In the genomic region with DNA sequence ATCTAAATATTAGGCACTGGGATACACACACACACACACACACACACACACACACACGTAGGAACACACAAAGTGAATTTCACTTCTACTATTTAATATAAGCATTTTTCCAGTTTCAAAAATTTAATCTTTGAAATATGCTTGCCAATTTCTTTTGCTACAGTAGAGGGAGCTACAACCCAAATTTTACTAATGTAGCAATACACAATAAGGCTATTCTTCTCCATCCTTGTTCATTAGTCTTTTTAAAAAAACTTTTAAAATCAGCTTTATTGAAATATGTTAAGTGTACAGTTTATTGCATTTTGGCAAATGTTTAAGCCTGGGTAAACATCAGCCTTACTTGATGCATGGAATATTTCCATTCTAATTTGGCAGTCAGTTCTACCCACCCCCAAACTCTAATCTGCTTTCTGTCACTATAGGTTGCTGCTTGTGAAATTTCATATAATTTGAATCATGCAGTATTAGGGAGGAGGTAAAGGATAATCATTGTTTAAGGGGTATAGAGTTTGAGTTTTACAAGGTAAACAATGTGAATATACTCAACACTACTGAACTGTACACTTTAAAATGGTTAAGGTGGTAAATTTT, we compare ENCODE assay signal across 8 cellular contexts.
DNase-seq lines count a peak whose midpoint lies in the region; ATAC-seq and TF ChIP-seq lines count a peak whose summit lies in the region.

No MANE protein-coding gene starts in this region.

- WGBS in spleen, 5 donors, result 5 to 20% (median 11%) methylated on average over 1 of the region's 1 CpG

- peak; percentile 26 for DNase-seq in A673 (ENCODE audit: low spot score)
- peak in 1 of 2 donors; percentile 42 for DNase-seq in foreskin fibroblast
- DNase-seq in spleen, result no peak
- no peak for DNase-seq in ureter (ENCODE audit: low spot score)

- H3K4me3 ChIP-seq in A673 (ENCODE audit: low read depth, low read length, poor library complexity, severe bottlenecking) (no peak overlapping the region), foreskin fibroblast (ENCODE audit: low read depth in 1 of 2, low read length in 2 of 2) (no peak overlapping the region), spleen (no peak overlapping the region)

- peak; percentile 65 for ATAC-seq in SK-N-SH treated with all-trans-retinoic acid at 6 μM for 48 hours
- no peak for ATAC-seq in GM18870 (IDR thresholded peaks at IDR 0.05; ENCODE audit: unreplicated experiment)
- ATAC-seq in HG02610 (IDR thresholded peaks at IDR 0.05; ENCODE audit: unreplicated experiment), result no peak

- H3K36me3 ChIP-seq in A673 (ENCODE audit: insufficient read depth, low read length, poor library complexity, severe bottlenecking) (no peaks in the 10 kb centered on the region), spleen (peaks cover 0 to 32% (median 6%) of the 10 kb centered on the region in 6 donors)

- no peaks in the 10 kb centered on the region for H3K4me1 ChIP-seq in A673 (ENCODE audit: insufficient read depth, low read length, poor library complexity, severe bottlenecking)
- no peaks in the 10 kb centered on the region for H3K4me1 ChIP-seq in spleen

- CTCF ChIA-PET in A673 (lab: Charles Lee), result interaction anchor here (0.6 to 1.0 kb wide), 8 partner anchors 11 to 780 kb away, joined by 3 to 6 read pairs (median 4); no protein-coding TSS in a partner anchor

- POLR2A ChIA-PET in A673 (lab: Charles Lee; ENCODE audit: low non-redundant PET), result interaction anchor here (0.6 kb wide), 2 partner anchors 188 to 386 kb away, joined by 5 to 6 read pairs; no protein-coding TSS in a partner anchor

- H3K9me3 ChIP-seq in A673 (ENCODE audit: low read depth, low read length, poor library complexity, severe bottlenecking), result no peaks in the 10 kb centered on the region
- H3K9me3 ChIP-seq in spleen, result no peaks in the 10 kb centered on the region

- no TSS peak for BruUV-seq in A673 (replicated peaks; lab: Mats Ljungman, UMichigan)

- TF ChIP-seq CTCF in A673 (conservative IDR thresholded peaks at IDR 0.05; ENCODE audit: low read depth, low read length) (peak; percentile 71), GM12873 (IDR thresholded peaks at IDR 0.05; ENCODE audit: insufficient read depth, low read depth, low read length, missing control alignments) (peak; percentile 45), foreskin fibroblast (IDR thresholded peaks at IDR 0.05; ENCODE audit: low read depth, low read length) (peak; percentile 43), spleen (IDR thresholded peaks at IDR 0.05 in 8 of 11, conservative IDR thresholded peaks at IDR 0.05 in 3 of 11) (peak in 10 of 11 experiments; percentile 19 to 64 (median 48))

- TF ChIP-seq POLR2A in spleen (IDR thresholded peaks at IDR 0.05), result no peak

- intact Hi-C loops in A673 (cut with micrococcal nuclease; ENCODE audit: unreplicated experiment) (loop anchor here (2.0 to 10.0 kb wide), 3 partner anchors 242 to 384 kb away; no protein-coding TSS in a partner anchor), spleen (cut with DNase I; ENCODE audit: low total_unique reads) (loop anchor here (5.0 to 10.0 kb wide), 3 partner anchors 148 to 382 kb away; a partner anchor contains a TSS)

- no peaks in the 10 kb centered on the region for H3K27me3 ChIP-seq in A673 (replicated peaks; ENCODE audit: insufficient read depth, low read depth, low read length, poor library complexity)
- no peaks in the 10 kb centered on the region for H3K27me3 ChIP-seq in spleen (replicated peaks in 1 of 7)

- no peak overlapping the region for H3K27ac ChIP-seq in A673 (ENCODE audit: low read depth, low read length, poor library complexity, severe bottlenecking)
- no peak overlapping the region for H3K27ac ChIP-seq in spleen

TF ChIP-seq in SK-N-SH treated with all-trans-retinoic acid at 6 μM for 48 hours, 23 proteins besides CTCF, POLR2A, EP300 and RAD21:
- TF ChIP-seq, protein P1, sequence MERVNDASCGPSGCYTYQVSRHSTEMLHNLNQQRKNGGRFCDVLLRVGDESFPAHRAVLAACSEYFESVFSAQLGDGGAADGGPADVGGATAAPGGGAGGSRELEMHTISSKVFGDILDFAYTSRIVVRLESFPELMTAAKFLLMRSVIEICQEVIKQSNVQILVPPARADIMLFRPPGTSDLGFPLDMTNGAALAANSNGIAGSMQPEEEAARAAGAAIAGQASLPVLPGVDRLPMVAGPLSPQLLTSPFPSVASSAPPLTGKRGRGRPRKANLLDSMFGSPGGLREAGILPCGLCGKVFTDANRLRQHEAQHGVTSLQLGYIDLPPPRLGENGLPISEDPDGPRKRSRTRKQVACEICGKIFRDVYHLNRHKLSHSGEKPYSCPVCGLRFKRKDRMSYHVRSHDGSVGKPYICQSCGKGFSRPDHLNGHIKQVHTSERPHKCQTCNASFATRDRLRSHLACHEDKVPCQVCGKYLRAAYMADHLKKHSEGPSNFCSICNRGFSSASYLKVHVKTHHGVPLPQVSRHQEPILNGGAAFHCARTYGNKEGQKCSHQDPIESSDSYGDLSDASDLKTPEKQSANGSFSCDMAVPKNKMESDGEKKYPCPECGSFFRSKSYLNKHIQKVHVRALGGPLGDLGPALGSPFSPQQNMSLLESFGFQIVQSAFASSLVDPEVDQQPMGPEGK (CRISPR knock-in tag; IDR thresholded peaks at IDR 0.05; ENCODE audit: borderline replicate concordance), result no peak
- TF ChIP-seq, protein P2, sequence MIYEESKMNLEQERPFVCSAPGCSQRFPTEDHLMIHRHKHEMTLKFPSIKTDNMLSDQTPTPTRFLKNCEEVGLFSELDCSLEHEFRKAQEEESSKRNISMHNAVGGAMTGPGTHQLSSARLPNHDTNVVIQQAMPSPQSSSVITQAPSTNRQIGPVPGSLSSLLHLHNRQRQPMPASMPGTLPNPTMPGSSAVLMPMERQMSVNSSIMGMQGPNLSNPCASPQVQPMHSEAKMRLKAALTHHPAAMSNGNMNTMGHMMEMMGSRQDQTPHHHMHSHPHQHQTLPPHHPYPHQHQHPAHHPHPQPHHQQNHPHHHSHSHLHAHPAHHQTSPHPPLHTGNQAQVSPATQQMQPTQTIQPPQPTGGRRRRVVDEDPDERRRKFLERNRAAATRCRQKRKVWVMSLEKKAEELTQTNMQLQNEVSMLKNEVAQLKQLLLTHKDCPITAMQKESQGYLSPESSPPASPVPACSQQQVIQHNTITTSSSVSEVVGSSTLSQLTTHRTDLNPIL (CRISPR knock-in tag; IDR thresholded peaks at IDR 0.05; ENCODE audit: low read depth), result no peak
TF ChIP-seq in SK-N-SH treated with all-trans-retinoic acid at 6 μM for 48 hours: peak in this region for 0.
